In the genomic region with DNA sequence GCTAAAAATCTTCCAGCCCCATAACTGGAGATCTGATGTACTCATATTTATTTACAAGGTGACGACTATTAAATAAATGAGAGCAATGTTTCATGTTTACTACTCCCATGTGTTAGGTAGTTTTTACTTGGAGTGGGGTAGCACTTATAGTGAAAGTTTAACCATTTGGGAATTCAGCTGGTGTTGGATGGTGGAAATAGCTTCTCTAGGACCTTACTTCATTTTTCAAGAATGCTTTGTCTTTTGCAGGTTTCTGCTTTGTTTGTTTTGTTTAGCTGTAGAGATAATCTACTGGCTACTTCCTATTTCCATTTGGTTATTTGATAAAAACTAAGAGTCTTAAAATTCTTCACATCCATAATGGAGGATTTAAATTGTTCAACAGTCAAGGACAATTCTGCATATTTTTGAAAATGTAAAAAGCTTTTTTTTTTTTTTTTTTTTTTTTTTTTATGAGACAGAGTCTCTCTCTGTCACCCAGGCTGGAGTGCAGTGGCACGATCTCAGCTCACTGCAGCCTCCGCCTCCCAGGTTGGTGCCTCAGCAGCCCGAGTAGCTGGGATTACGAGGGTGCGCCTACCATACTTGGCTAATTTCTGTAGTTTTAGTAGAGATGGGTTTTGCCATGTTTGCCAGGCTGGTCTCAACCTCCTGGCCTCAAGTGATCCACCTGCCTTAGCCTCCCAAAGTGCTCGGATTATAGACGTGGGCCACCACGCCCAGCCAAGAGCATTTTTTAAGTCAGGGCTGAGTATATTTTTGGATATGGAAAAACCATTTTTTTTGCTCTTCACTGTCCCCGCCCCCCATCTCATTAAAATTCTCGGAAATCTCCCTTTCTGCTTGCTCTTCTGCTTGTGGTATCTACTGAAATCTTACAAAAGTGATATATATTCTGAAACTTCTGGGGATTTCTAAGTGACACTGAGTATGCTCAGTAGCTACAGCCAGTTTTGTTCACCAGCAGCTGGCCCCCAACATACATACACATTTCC, we compare ENCODE assay signal across 3 cellular contexts.
TF ChIP-seq lines count a peak whose summit lies in the region.

No MANE protein-coding gene starts in this region.

TF ChIP-seq in GM12891, 5 proteins besides CTCF, POLR2A, EP300 and RAD21:
- no peak for TF ChIP-seq TAF1 (IDR thresholded peaks at IDR 0.05; ENCODE audit: low read depth, low read length)
TF ChIP-seq in GM12891: peak in this region for 0.

TF ChIP-seq in HCT116, 20 proteins besides CTCF, POLR2A, EP300 and RAD21:
- no peak for TF ChIP-seq ELF1 (IDR thresholded peaks at IDR 0.05; ENCODE audit: borderline replicate concordance, low read depth)
- TF ChIP-seq FOSL1 (IDR thresholded peaks at IDR 0.05; ENCODE audit: low read depth), result no peak
- TF ChIP-seq EZH2phosphoT487 (IDR thresholded peaks at IDR 0.05; ENCODE audit: borderline replicate concordance), result no peak
- TF ChIP-seq CEBPB (IDR thresholded peaks at IDR 0.05; ENCODE audit: low read depth), result no peak
- TF ChIP-seq YY1 (IDR thresholded peaks at IDR 0.05; ENCODE audit: extremely low read depth, insufficient replicate concordance, low read depth, low read length), result no peak
- TF ChIP-seq POLR2AphosphoS5 (IDR thresholded peaks at IDR 0.05; ENCODE audit: low read depth, low read length), result no peak
- no peak for TF ChIP-seq SIN3A (IDR thresholded peaks at IDR 0.05; ENCODE audit: low read depth)
- no peak for TF ChIP-seq ZFX (IDR thresholded peaks at IDR 0.05)

TF ChIP-seq in K562, 482 proteins besides CTCF, POLR2A, EP300 and RAD21:
- TF ChIP-seq RBM17 (IDR thresholded peaks at IDR 0.05; ENCODE audit: borderline replicate concordance, low read depth, low read length) (no peak), ZNF766 (CRISPR knock-in tag; conservative IDR thresholded peaks at IDR 0.05) (no peak), CC2D1A (IDR thresholded peaks at IDR 0.05) (no peak), GATAD2B (IDR thresholded peaks at IDR 0.05; ENCODE audit: borderline replicate concordance) (no peak), DPF2 (IDR thresholded peaks at IDR 0.05) (no peak), CHD2 (IDR thresholded peaks at IDR 0.05; ENCODE audit: low read depth, low read length) (no peak), CBX1 (IDR thresholded peaks at IDR 0.05; ENCODE audit: low read depth) (no peak), GATAD2A (IDR thresholded peaks at IDR 0.05) (no peak), STAT5A (IDR thresholded peaks at IDR 0.05; ENCODE audit: borderline replicate concordance, low read length) (no peak), L3MBTL2 (IDR thresholded peaks at IDR 0.05) (no peak), POLR2B (IDR thresholded peaks at IDR 0.05; ENCODE audit: low read depth, partially characterized antibody) (no peak), HMG20A (CRISPR knock-in tag; conservative IDR thresholded peaks at IDR 0.05) (no peak), CEBPB (tag; IDR thresholded peaks at IDR 0.05) (no peak), ILK (tag; IDR thresholded peaks at IDR 0.05; ENCODE audit: borderline replicate concordance, low read depth) (no peak), CHD4 (IDR thresholded peaks at IDR 0.05; ENCODE audit: insufficient read depth, insufficient replicate concordance, low read depth, low read length, poor library complexity, severe bottlenecking) (no peak), PCBP2 (IDR thresholded peaks at IDR 0.05; ENCODE audit: low read depth, low read length, poor library complexity, severe bottlenecking) (no peak)
- TF ChIP-seq, protein P1, sequence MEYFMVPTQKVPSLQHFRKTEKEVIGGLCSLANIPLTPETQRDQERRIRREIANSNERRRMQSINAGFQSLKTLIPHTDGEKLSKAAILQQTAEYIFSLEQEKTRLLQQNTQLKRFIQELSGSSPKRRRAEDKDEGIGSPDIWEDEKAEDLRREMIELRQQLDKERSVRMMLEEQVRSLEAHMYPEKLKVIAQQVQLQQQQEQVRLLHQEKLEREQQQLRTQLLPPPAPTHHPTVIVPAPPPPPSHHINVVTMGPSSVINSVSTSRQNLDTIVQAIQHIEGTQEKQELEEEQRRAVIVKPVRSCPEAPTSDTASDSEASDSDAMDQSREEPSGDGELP (CRISPR knock-in tag; IDR thresholded peaks at IDR 0.05; ENCODE audit: borderline replicate concordance), result no peak
- TF ChIP-seq, protein P2, sequence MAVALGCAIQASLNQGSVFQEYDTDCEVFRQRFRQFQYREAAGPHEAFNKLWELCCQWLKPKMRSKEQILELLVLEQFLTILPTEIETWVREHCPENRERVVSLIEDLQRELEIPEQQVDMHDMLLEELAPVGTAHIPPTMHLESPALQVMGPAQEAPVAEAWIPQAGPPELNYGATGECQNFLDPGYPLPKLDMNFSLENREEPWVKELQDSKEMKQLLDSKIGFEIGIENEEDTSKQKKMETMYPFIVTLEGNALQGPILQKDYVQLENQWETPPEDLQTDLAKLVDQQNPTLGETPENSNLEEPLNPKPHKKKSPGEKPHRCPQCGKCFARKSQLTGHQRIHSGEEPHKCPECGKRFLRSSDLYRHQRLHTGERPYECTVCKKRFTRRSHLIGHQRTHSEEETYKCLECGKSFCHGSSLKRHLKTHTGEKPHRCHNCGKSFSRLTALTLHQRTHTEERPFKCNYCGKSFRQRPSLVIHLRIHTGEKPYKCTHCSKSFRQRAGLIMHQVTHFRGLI (CRISPR knock-in tag; IDR thresholded peaks at IDR 0.05), result no peak
- TF ChIP-seq, protein P3, sequence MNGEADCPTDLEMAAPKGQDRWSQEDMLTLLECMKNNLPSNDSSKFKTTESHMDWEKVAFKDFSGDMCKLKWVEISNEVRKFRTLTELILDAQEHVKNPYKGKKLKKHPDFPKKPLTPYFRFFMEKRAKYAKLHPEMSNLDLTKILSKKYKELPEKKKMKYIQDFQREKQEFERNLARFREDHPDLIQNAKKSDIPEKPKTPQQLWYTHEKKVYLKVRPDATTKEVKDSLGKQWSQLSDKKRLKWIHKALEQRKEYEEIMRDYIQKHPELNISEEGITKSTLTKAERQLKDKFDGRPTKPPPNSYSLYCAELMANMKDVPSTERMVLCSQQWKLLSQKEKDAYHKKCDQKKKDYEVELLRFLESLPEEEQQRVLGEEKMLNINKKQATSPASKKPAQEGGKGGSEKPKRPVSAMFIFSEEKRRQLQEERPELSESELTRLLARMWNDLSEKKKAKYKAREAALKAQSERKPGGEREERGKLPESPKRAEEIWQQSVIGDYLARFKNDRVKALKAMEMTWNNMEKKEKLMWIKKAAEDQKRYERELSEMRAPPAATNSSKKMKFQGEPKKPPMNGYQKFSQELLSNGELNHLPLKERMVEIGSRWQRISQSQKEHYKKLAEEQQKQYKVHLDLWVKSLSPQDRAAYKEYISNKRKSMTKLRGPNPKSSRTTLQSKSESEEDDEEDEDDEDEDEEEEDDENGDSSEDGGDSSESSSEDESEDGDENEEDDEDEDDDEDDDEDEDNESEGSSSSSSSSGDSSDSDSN (IDR thresholded peaks at IDR 0.05; ENCODE audit: borderline replicate concordance in 1 of 2, low read depth in 2 of 2, low read length in 2 of 2), result no peak
